In genomic region chr19:2271516-2272103, GRCh38 we compare ENCODE assay signal across 8 cellular contexts. TPM values are rescaled to one million over a fixed set of nuclear protein-coding genes. Genes with fewer than 3 reads are reported as not detected.
DNase-seq lines count a peak whose midpoint lies in the region; ATAC-seq, FAIRE-seq and TF ChIP-seq lines count a peak whose summit lies in the region.

No MANE protein-coding gene starts in this region.

- no peak overlapping the region for H2AFZ ChIP-seq in smooth muscle cell (ENCODE audit: low read depth)

- WGBS in A549 (ENCODE audit: missing lambda C conversion rate) = 85% methylated on average over 13 of the region's 27 CpGs
- 51% methylated on average over 26 of the region's 27 CpGs for WGBS in smooth muscle cell (ENCODE audit: low lambda C conversion rate)

- H3K4me1 Mint-ChIP-seq in activated T-helper 1 cell treated with anti-CD3 and anti-CD28 coated beads, Interleukin-12 subunit alpha, Interleukin-12 subunit beta, Interleukin-2, Interleukin-4 antibody, amounts not matched to agents 30 ng/mL and 10 ng/mL and 1 ng/mL, durations not matched to agents 14 hours and 24 hours and 36 hours (ENCODE audit: low read depth) = peaks cover 25% of the 10 kb centered on the region
- peaks cover 13% of the 10 kb centered on the region for H3K4me1 Mint-ChIP-seq in glutamatergic neuron (ENCODE audit: low read depth, unreplicated experiment)

- H3K4me2 ChIP-seq in A549 (peak overlapping the region; percentile 92), smooth muscle cell (peak overlapping the region; percentile 100)

- H3K27ac Mint-ChIP-seq in activated T-helper 1 cell treated with anti-CD3 and anti-CD28 coated beads, Interleukin-12 subunit alpha, Interleukin-12 subunit beta, Interleukin-2, Interleukin-4 antibody, amounts not matched to agents 30 ng/mL and 10 ng/mL and 1 ng/mL, durations not matched to agents 14 hours and 24 hours and 36 hours = peak overlapping the region; percentile 83
- H3K27ac Mint-ChIP-seq in glutamatergic neuron (ENCODE audit: unreplicated experiment) = peak overlapping the region; percentile 87

- POLR2A ChIA-PET in A549 (lab: Yijun Ruan, JAX) (interaction anchor here (0.7 kb wide), 1 partner anchor 30 kb away, joined by 3 read pairs; no protein-coding TSS in a partner anchor), HEK293 (lab: Yijun Ruan, JAX) (interaction anchor here (1.1 to 3.4 kb wide), 2 partner anchors 56 to 205 kb away, joined by 4 to 18 read pairs; partner anchors contain the start of genes GADD45B, LSM7 and SPPL2B)

- no peak for TF ChIP-seq CTCF in A549 (IDR thresholded peaks at IDR 0.05)
- no peak for TF ChIP-seq CTCF in HEK293 (tag by site-specific recombination; IDR thresholded peaks at IDR 0.05)
- TF ChIP-seq CTCF in glutamatergic neuron (IDR thresholded peaks at IDR 0.05; ENCODE audit: partially characterized antibody, unreplicated experiment) = no peak
- no peak for TF ChIP-seq CTCF in smooth muscle cell (IDR thresholded peaks at IDR 0.05; ENCODE audit: borderline replicate concordance, insufficient read depth, poor library complexity, severe bottlenecking)

- peak overlapping the region; percentile 91 for H3K4me3 Mint-ChIP-seq in activated T-helper 1 cell treated with anti-CD3 and anti-CD28 coated beads, Interleukin-12 subunit alpha, Interleukin-12 subunit beta, Interleukin-2, Interleukin-4 antibody, amounts not matched to agents 30 ng/mL and 10 ng/mL and 1 ng/mL, durations not matched to agents 14 hours and 24 hours and 36 hours
- H3K4me3 Mint-ChIP-seq in glutamatergic neuron (ENCODE audit: unreplicated experiment) = peak overlapping the region; percentile 92

- H3K9me3 ChIP-seq in A549 (no peaks in the 10 kb centered on the region), HEK293 (ENCODE audit: control insufficient read depth, insufficient read depth, low read depth, low read length) (no peaks in the 10 kb centered on the region), smooth muscle cell (replicated peaks; ENCODE audit: low read depth) (no peaks in the 10 kb centered on the region)

- peaks cover 26% of the 10 kb centered on the region for H3K36me3 Mint-ChIP-seq in activated T-helper 1 cell treated with anti-CD3 and anti-CD28 coated beads, Interleukin-12 subunit alpha, Interleukin-12 subunit beta, Interleukin-2, Interleukin-4 antibody, amounts not matched to agents 30 ng/mL and 10 ng/mL and 1 ng/mL, durations not matched to agents 14 hours and 24 hours and 36 hours (ENCODE audit: low read depth)
- H3K36me3 Mint-ChIP-seq in glutamatergic neuron (ENCODE audit: unreplicated experiment) = no peaks in the 10 kb centered on the region

- DNase-seq in A549 (ENCODE audit: low read depth in 1 of 2, low spot score in 1 of 2) (no peak), glutamatergic neuron (no peak), smooth muscle cell (lab: John Stamatoyannopoulos, UW; ENCODE audit: unreplicated experiment) (no peak), left lobe of liver (ENCODE audit: low spot score) (no peak), H54 (ENCODE audit: insufficient read length, low spot score) (no peak)
- no peak for DNase-seq in activated T-helper 1 cell treated with anti-CD3 and anti-CD28 coated beads, Interleukin-12 subunit alpha, Interleukin-12 subunit beta, Interleukin-2, Interleukin-4 antibody, amounts not matched to agents 30 ng/mL and 10 ng/mL and 1 ng/mL, durations not matched to agents 14 hours and 24 hours and 36 hours (ENCODE audit: low spot score)
- DNase-seq in stimulated activated CD4-positive, alpha-beta T cell treated with anti-CD3 and anti-CD28 coated beads, Interleukin-4, amount 100 ng/mL, for 1 hour = no peak

- H3K9ac ChIP-seq in smooth muscle cell (ENCODE audit: low read depth) = peak overlapping the region; percentile 99

- peak in 1 of 2 experiments; percentile 6; a peak in 2 of 6 replicates for ATAC-seq in A549
- no peak for ATAC-seq in left lobe of liver

- no peak for TF ChIP-seq EP300 in A549 (IDR thresholded peaks at IDR 0.05)

- peak overlapping the region; percentile 100 for H3K4me3 ChIP-seq in A549
- H3K4me3 ChIP-seq in HEK293 (ENCODE audit: low read depth, low read length) = peak overlapping the region; percentile 99
- peak overlapping the region; percentile 99 for H3K4me3 ChIP-seq in smooth muscle cell

- peaks cover 25% of the 10 kb centered on the region for H3K4me1 ChIP-seq in A549
- H3K4me1 ChIP-seq in HEK293 (ENCODE audit: control insufficient read depth, insufficient read depth, low read length) = 0 out of 2 replicates have a peak, but pooled peaks cover 5% of the 10 kb centered on the region
- H3K4me1 ChIP-seq in smooth muscle cell (ENCODE audit: low read depth) = peaks cover 24% of the 10 kb centered on the region

- no peak for FAIRE-seq in A549 (lab: Jason Lieb, UNC)
- no peak for FAIRE-seq in H54 (lab: Jason Lieb, UNC)

- no peaks in the 10 kb centered on the region for H3K27me3 ChIP-seq in smooth muscle cell (ENCODE audit: low read depth)

- peaks cover 5% of the 10 kb centered on the region for H3K27me3 Mint-ChIP-seq in activated T-helper 1 cell treated with anti-CD3 and anti-CD28 coated beads, Interleukin-12 subunit alpha, Interleukin-12 subunit beta, Interleukin-2, Interleukin-4 antibody, amounts not matched to agents 30 ng/mL and 10 ng/mL and 1 ng/mL, durations not matched to agents 14 hours and 24 hours and 36 hours (ENCODE audit: insufficient read depth)
- H3K27me3 Mint-ChIP-seq in glutamatergic neuron (ENCODE audit: unreplicated experiment) = peaks cover 10% of the 10 kb centered on the region

- H3K36me3 ChIP-seq in HEK293 (ENCODE audit: control insufficient read depth in 2 of 2, insufficient read depth in 1 of 2, low read length in 2 of 2) = peaks cover 6 to 32% of the 10 kb centered on the region in 2 experiments; a peak in 2 of 3 replicates
- H3K36me3 ChIP-seq in smooth muscle cell (ENCODE audit: low read depth) = no peaks in the 10 kb centered on the region

- peaks cover 60% of the 10 kb centered on the region for H3K79me2 ChIP-seq in smooth muscle cell (ENCODE audit: low read depth)

- H4K20me1 ChIP-seq in smooth muscle cell (ENCODE audit: low read depth) = peaks cover 71% of the 10 kb centered on the region

- H3K9me3 Mint-ChIP-seq in activated T-helper 1 cell treated with anti-CD3 and anti-CD28 coated beads, Interleukin-12 subunit alpha, Interleukin-12 subunit beta, Interleukin-2, Interleukin-4 antibody, amounts not matched to agents 30 ng/mL and 10 ng/mL and 1 ng/mL, durations not matched to agents 14 hours and 24 hours and 36 hours = no peaks in the 10 kb centered on the region
- H3K9me3 Mint-ChIP-seq in glutamatergic neuron (ENCODE audit: unreplicated experiment) = peaks cover 23% of the 10 kb centered on the region

- intact Hi-C loops in activated T-helper 1 cell treated with anti-CD3 and anti-CD28 coated beads, Interleukin-12 subunit alpha, Interleukin-12 subunit beta, Interleukin-2, Interleukin-4 antibody, amounts not matched to agents 30 ng/mL and 10 ng/mL and 1 ng/mL, durations not matched to agents 14 hours and 24 hours and 36 hours (cut with micrococcal nuclease) = loop anchor here (2.0 to 10.0 kb wide), 3 partner anchors 19 to 343 kb away; partner anchors contain the start of genes IZUMO4 and MOB3A

- TF ChIP-seq RAD21 in A549 (conservative IDR thresholded peaks at IDR 0.05 in 1 of 2, IDR thresholded peaks at IDR 0.05 in 1 of 2) = no peak

- CTCF ChIA-PET in A549 (lab: Yijun Ruan, JAX) = interaction anchor here (0.7 to 1.6 kb wide), 5 partner anchors 11 to 35 kb away, joined by 3 to 6 read pairs (median 3); partner anchors contain the start of gene AMH
- CTCF ChIA-PET in HEK293 (lab: Yijun Ruan, JAX) = interaction anchor here (0.6 to 1.2 kb wide), 7 partner anchors 10 to 342 kb away, joined by 3 to 6 read pairs (median 4); no protein-coding TSS in a partner anchor

- TF ChIP-seq POLR2A in A549 (IDR thresholded peaks at IDR 0.05; ENCODE audit: low read length) (no peak), H54 (IDR thresholded peaks at IDR 0.05; ENCODE audit: low read depth, low read length) (no peak)

- H3K27ac ChIP-seq in A549 (peak overlapping the region; percentile 95 to 98), HEK293 (ENCODE audit: extremely low read depth, low read depth, low read length) (peak overlapping the region; percentile 98), smooth muscle cell (ENCODE audit: low read depth) (peak overlapping the region; percentile 95)

- H3F3A ChIP-seq in smooth muscle cell (ENCODE audit: low read depth) = peaks cover 36% of the 10 kb centered on the region

RNA-seq across cellular contexts. Expression of gene PEAK3, which starts 10.4 kb away (rescaled TPM):
- polyA plus RNA-seq in A549 (2011; rRNA removed) = not detected in 2 replicates
- polyA plus RNA-seq in A549 (2012; cell fraction: cytosol; rRNA removed) = not detected in 2 replicates
- polyA plus RNA-seq in A549 (2012; cell fraction: nucleus; rRNA removed) = not detected in 2 replicates
- polyA plus RNA-seq in A549 (2017; fragmentation: RNase III; extraction: RNeasy Plus Mini Kit Qiagen cat#74134 plus additional on column Dnase treatment) = not detected in 3 replicates
- polyA minus RNA-seq in A549 (2011; rRNA and poly(A)+ RNA removed) = not detected in 2 replicates
- total RNA-seq in activated T-helper 1 cell treated with anti-CD3 and anti-CD28 coated beads, Interleukin-12 subunit alpha, Interleukin-12 subunit beta, Interleukin-2, Interleukin-4 antibody, amounts not matched to agents 30 ng/mL and 10 ng/mL and 1 ng/mL, durations not matched to agents 14 hours and 24 hours and 36 hours = 0.07 and 0.16 TPM in 2 replicates
- total RNA-seq in glutamatergic neuron (ENCODE audit: unreplicated experiment) = not detected
- not detected in 2 replicates for total RNA-seq in smooth muscle cell
- 0.37 and 0.71 TPM in 2 replicates for polyA plus RNA-seq in smooth muscle cell
- 0.28 TPM for total RNA-seq in left lobe of liver

RNA-seq across cellular contexts. Expression of gene JSRP1, which starts 15.4 kb away (rescaled TPM):
- polyA plus RNA-seq in A549 (2011; rRNA removed) (not detected in 2 replicates), A549 (2017; fragmentation: RNase III; extraction: RNeasy Plus Mini Kit Qiagen cat#74134 plus additional on column Dnase treatment) (0.16 to 0.41 TPM (median 0.32 TPM) in 3 replicates), smooth muscle cell (0.59 TPM in 1 of 2 replicates, not detected in the other)
- polyA plus RNA-seq in A549 (2012; cell fraction: cytosol; rRNA removed) = not detected in 2 replicates
- polyA plus RNA-seq in A549 (2012; cell fraction: nucleus; rRNA removed) = 0.22 TPM in 1 of 2 replicates, not detected in the other
- not detected in 2 replicates for polyA minus RNA-seq in A549 (2011; rRNA and poly(A)+ RNA removed)
- total RNA-seq in activated T-helper 1 cell treated with anti-CD3 and anti-CD28 coated beads, Interleukin-12 subunit alpha, Interleukin-12 subunit beta, Interleukin-2, Interleukin-4 antibody, amounts not matched to agents 30 ng/mL and 10 ng/mL and 1 ng/mL, durations not matched to agents 14 hours and 24 hours and 36 hours = 0.34 TPM in 1 of 2 replicates, not detected in the other
- total RNA-seq in glutamatergic neuron (ENCODE audit: unreplicated experiment) (not detected), smooth muscle cell (not detected in 2 replicates), left lobe of liver (0.18 TPM)

RNA-seq across cellular contexts. Expression of gene AMH, which starts 22.5 kb away (rescaled TPM):
- polyA plus RNA-seq in A549 (2011; rRNA removed) = 2.8 and 3.0 TPM in 2 replicates
- polyA plus RNA-seq in A549 (2012; cell fraction: cytosol; rRNA removed) = 13.4 and 19.5 TPM in 2 replicates
- polyA plus RNA-seq in A549 (2012; cell fraction: nucleus; rRNA removed) = 242 and 443 TPM in 2 replicates
- polyA plus RNA-seq in A549 (2017; fragmentation: RNase III; extraction: RNeasy Plus Mini Kit Qiagen cat#74134 plus additional on column Dnase treatment) = 12.0 to 13.2 TPM (median 12.7 TPM) in 3 replicates
- polyA minus RNA-seq in A549 (2011; rRNA and poly(A)+ RNA removed) = 0.45 and 0.63 TPM in 2 replicates
- 2.2 and 4.5 TPM in 2 replicates for total RNA-seq in activated T-helper 1 cell treated with anti-CD3 and anti-CD28 coated beads, Interleukin-12 subunit alpha, Interleukin-12 subunit beta, Interleukin-2, Interleukin-4 antibody, amounts not matched to agents 30 ng/mL and 10 ng/mL and 1 ng/mL, durations not matched to agents 14 hours and 24 hours and 36 hours
- total RNA-seq in glutamatergic neuron (ENCODE audit: unreplicated experiment) = 11.0 TPM
- total RNA-seq in smooth muscle cell = 2.9 and 3.5 TPM in 2 replicates
- polyA plus RNA-seq in smooth muscle cell = 12.6 and 20.7 TPM in 2 replicates
- total RNA-seq in left lobe of liver = 0.93 TPM

RNA-seq across cellular contexts. Expression of gene SF3A2, which starts 35.0 kb away (rescaled TPM):
- polyA plus RNA-seq in A549 (2011; rRNA removed) (11.9 and 13.5 TPM in 2 replicates), A549 (2017; fragmentation: RNase III; extraction: RNeasy Plus Mini Kit Qiagen cat#74134 plus additional on column Dnase treatment) (62.7 to 73.4 TPM (median 68.2 TPM) in 3 replicates), smooth muscle cell (63.0 and 78.1 TPM in 2 replicates)
- polyA plus RNA-seq in A549 (2012; cell fraction: cytosol; rRNA removed) = 36.3 and 39.7 TPM in 2 replicates
- 125 and 200 TPM in 2 replicates for polyA plus RNA-seq in A549 (2012; cell fraction: nucleus; rRNA removed)
- polyA minus RNA-seq in A549 (2011; rRNA and poly(A)+ RNA removed) = 9.3 and 20.9 TPM in 2 replicates
- 153 and 169 TPM in 2 replicates for total RNA-seq in activated T-helper 1 cell treated with anti-CD3 and anti-CD28 coated beads, Interleukin-12 subunit alpha, Interleukin-12 subunit beta, Interleukin-2, Interleukin-4 antibody, amounts not matched to agents 30 ng/mL and 10 ng/mL and 1 ng/mL, durations not matched to agents 14 hours and 24 hours and 36 hours
- total RNA-seq in glutamatergic neuron (ENCODE audit: unreplicated experiment) (101 TPM), smooth muscle cell (8.4 and 28.5 TPM in 2 replicates), left lobe of liver (19.0 TPM)

RNA-seq across cellular contexts. Expression of gene PLEKHJ1, which starts 35.5 kb away (rescaled TPM):
- polyA plus RNA-seq in A549 (2011; rRNA removed) (18.3 and 19.9 TPM in 2 replicates), A549 (2017; fragmentation: RNase III; extraction: RNeasy Plus Mini Kit Qiagen cat#74134 plus additional on column Dnase treatment) (32.2 to 34.8 TPM (median 33.9 TPM) in 3 replicates), smooth muscle cell (76.5 and 94.5 TPM in 2 replicates)
- polyA plus RNA-seq in A549 (2012; cell fraction: cytosol; rRNA removed) = 65.1 and 74.2 TPM in 2 replicates
- polyA plus RNA-seq in A549 (2012; cell fraction: nucleus; rRNA removed) = 85.3 and 87.9 TPM in 2 replicates
- polyA minus RNA-seq in A549 (2011; rRNA and poly(A)+ RNA removed) = 12.6 and 14.9 TPM in 2 replicates
- 67.5 and 68.2 TPM in 2 replicates for total RNA-seq in activated T-helper 1 cell treated with anti-CD3 and anti-CD28 coated beads, Interleukin-12 subunit alpha, Interleukin-12 subunit beta, Interleukin-2, Interleukin-4 antibody, amounts not matched to agents 30 ng/mL and 10 ng/mL and 1 ng/mL, durations not matched to agents 14 hours and 24 hours and 36 hours
- total RNA-seq in glutamatergic neuron (ENCODE audit: unreplicated experiment) (164 TPM), smooth muscle cell (36.0 and 38.6 TPM in 2 replicates), left lobe of liver (41.3 TPM)
